1 cellular context compared by ENCODE assay signal in the genomic region with DNA sequence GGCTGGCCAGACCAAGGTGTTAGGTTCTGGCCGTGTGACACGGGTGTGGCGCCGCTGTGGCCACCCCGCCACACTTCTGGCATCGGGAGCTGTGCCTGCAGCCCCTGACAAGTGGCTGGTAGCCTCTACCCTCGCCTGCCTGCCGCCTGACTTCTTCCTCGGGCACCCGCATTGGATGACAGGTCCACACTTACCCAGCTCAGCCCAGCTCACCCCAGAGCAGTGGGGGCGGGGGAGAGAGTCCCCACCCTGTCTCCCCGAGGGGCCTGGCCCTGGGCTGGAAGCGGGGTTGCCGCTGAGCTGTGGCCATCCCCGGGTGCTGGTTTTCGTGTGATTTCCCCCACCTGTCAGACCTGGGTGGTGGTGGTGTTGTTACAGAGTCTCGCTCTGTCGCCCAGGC.
TF ChIP-seq lines count a peak whose summit lies in the region.

No MANE protein-coding gene starts in this region.

TF ChIP-seq in K562, 482 proteins besides CTCF, POLR2A, EP300 and RAD21:
- TF ChIP-seq ZEB2 (IDR thresholded peaks at IDR 0.05), result 0 out of 2 replicates have a peak, but pooled peaks have one; percentile 18
- no peak for TF ChIP-seq POU5F1 (IDR thresholded peaks at IDR 0.05; ENCODE audit: borderline replicate concordance, low read depth, low read length, partially characterized antibody)
- TF ChIP-seq NFRKB (IDR thresholded peaks at IDR 0.05; ENCODE audit: low read depth), result no peak
- no peak for TF ChIP-seq MTA1 (IDR thresholded peaks at IDR 0.05; ENCODE audit: borderline replicate concordance)
- TF ChIP-seq SMAD4 (CRISPR knock-in tag; conservative IDR thresholded peaks at IDR 0.05), result 0 out of 2 replicates have a peak, but pooled peaks have one; percentile 27
- TF ChIP-seq PTTG1 (tag; IDR thresholded peaks at IDR 0.05; ENCODE audit: low read depth), result no peak
